Comparison of ENCODE assay signal across 1 cellular context in genomic region chr1:21508580-21509350, GRCh38.
TF ChIP-seq lines count a peak whose summit lies in the region.

No MANE protein-coding gene starts in this region.

TF ChIP-seq in K562, 482 proteins besides CTCF, POLR2A, EP300 and RAD21 (continued from another document):
- peak; percentile 55 for TF ChIP-seq USF1 (CRISPR knock-in tag; IDR thresholded peaks at IDR 0.05)
- peak; percentile 72 for TF ChIP-seq SMC3 (conservative IDR thresholded peaks at IDR 0.05; ENCODE audit: insufficient read depth, low read depth, low read length)
- 0 out of 2 replicates have a peak, but pooled peaks have one; percentile 13 for TF ChIP-seq SMARCE1 (IDR thresholded peaks at IDR 0.05)
- no peak for TF ChIP-seq FOXK2 (conservative IDR thresholded peaks at IDR 0.05 in 1 of 2, IDR thresholded peaks at IDR 0.05 in 1 of 2; ENCODE audit: low read depth in 2 of 2)
- TF ChIP-seq CXXC5 (CRISPR knock-in tag; IDR thresholded peaks at IDR 0.05), result peak; percentile 59; the same call in 1 of the 2 replicates
- TF ChIP-seq CBX1 (IDR thresholded peaks at IDR 0.05; ENCODE audit: low read depth), result 0 out of 2 replicates have a peak, but pooled peaks have one; percentile 43
- TF ChIP-seq RB1 (IDR thresholded peaks at IDR 0.05; ENCODE audit: low read depth), result peak; percentile 65
- TF ChIP-seq PHB2 (IDR thresholded peaks at IDR 0.05; ENCODE audit: low read depth), result no peak
- peak; percentile 53 for TF ChIP-seq VEZF1 (CRISPR knock-in tag; IDR thresholded peaks at IDR 0.05)
- TF ChIP-seq GTF2B (IDR thresholded peaks at IDR 0.05; ENCODE audit: extremely low read depth, insufficient read length), result no peak
- TF ChIP-seq HMGN3 (IDR thresholded peaks at IDR 0.05; ENCODE audit: borderline replicate concordance, extremely low read depth, insufficient read length, low read depth, low read length), result no peak
- peak; percentile 50; the same call in 1 of the 2 replicates for TF ChIP-seq CREB1 (IDR thresholded peaks at IDR 0.05)
- no peak; the same call in 1 of the 2 replicates for TF ChIP-seq CREB1 (CRISPR knock-in tag; IDR thresholded peaks at IDR 0.05)
- TF ChIP-seq SLC30A9 (CRISPR knock-in tag; IDR thresholded peaks at IDR 0.05), result no peak
- peak; percentile 24; the same call in 1 of the 2 replicates for TF ChIP-seq DPF2 (IDR thresholded peaks at IDR 0.05)
- peak; percentile 33; the same call in 1 of the 2 replicates for TF ChIP-seq STAG1 (CRISPR knock-in tag; IDR thresholded peaks at IDR 0.05; ENCODE audit: borderline replicate concordance)
- no peak for TF ChIP-seq MBD1 (CRISPR knock-in tag; IDR thresholded peaks at IDR 0.05)
- TF ChIP-seq CREM (IDR thresholded peaks at IDR 0.05; ENCODE audit: low read depth), result peak; percentile 85
- TF ChIP-seq CBFB (CRISPR knock-in tag; IDR thresholded peaks at IDR 0.05), result peak; percentile 76; the same call in 1 of the 2 replicates
- peak in 1 of 2 experiments; percentile 46; a peak in 2 of 4 replicates for TF ChIP-seq MNT (conservative IDR thresholded peaks at IDR 0.05)
- TF ChIP-seq MLLT1 (IDR thresholded peaks at IDR 0.05), result 0 out of 4 replicates have a peak, but pooled peaks of 1 of the 2 experiments have one; percentile 40
- TF ChIP-seq THRB (CRISPR knock-in tag; conservative IDR thresholded peaks at IDR 0.05), result 0 out of 2 replicates have a peak, but pooled peaks have one; percentile 41
- peak; percentile 53; the same call in 1 of the 2 replicates for TF ChIP-seq ZNF511 (CRISPR knock-in tag; IDR thresholded peaks at IDR 0.05)
- TF ChIP-seq ZBTB7A (IDR thresholded peaks at IDR 0.05; ENCODE audit: borderline replicate concordance, control insufficient read depth, low read depth, low read length), result peak; percentile 80; the same call in 1 of the 2 replicates
- peak; percentile 90 for TF ChIP-seq FOXP1 (CRISPR knock-in tag; IDR thresholded peaks at IDR 0.05)
